1 cellular context compared by ENCODE assay signal in genomic region chr4:38601244-38601915, GRCh38.
A peak's percentile ranks its signal among the peaks of the same experiment; 100 is the strongest.
TF ChIP-seq lines count a peak whose summit lies in the region.

No MANE protein-coding gene starts in this region.

TF ChIP-seq in HepG2, 621 proteins besides CTCF, POLR2A, EP300 and RAD21 (continued from another document and continues in another):
- TF ChIP-seq HOMEZ (CRISPR knock-in tag; IDR thresholded peaks at IDR 0.05; ENCODE audit: low read depth) = peak; percentile 51; the same call in 1 of the 2 replicates
- no peak for TF ChIP-seq SOX13 (IDR thresholded peaks at IDR 0.05)
- peak in 1 of 2 experiments; percentile 64; a peak in 1 of 4 replicates for TF ChIP-seq SOX13 (CRISPR knock-in tag; conservative IDR thresholded peaks at IDR 0.05 in 1 of 2, IDR thresholded peaks at IDR 0.05 in 1 of 2)
- 0 out of 2 replicates have a peak, but pooled peaks have one; percentile 49 for TF ChIP-seq THRA (CRISPR knock-in tag; IDR thresholded peaks at IDR 0.05; ENCODE audit: borderline replicate concordance)
- no peak for TF ChIP-seq ZNF230 (CRISPR knock-in tag; IDR thresholded peaks at IDR 0.05)
- peak; percentile 54; the same call in 1 of the 2 replicates for TF ChIP-seq ZGPAT (CRISPR knock-in tag; IDR thresholded peaks at IDR 0.05)
- TF ChIP-seq ZNF264 (CRISPR knock-in tag; IDR thresholded peaks at IDR 0.05) = no peak
- TF ChIP-seq ZNF281 (CRISPR knock-in tag; IDR thresholded peaks at IDR 0.05; ENCODE audit: borderline replicate concordance) = no peak
- TF ChIP-seq MIER3 (CRISPR knock-in tag; IDR thresholded peaks at IDR 0.05; ENCODE audit: borderline replicate concordance) = peak; percentile 64
- TF ChIP-seq, protein P1, sequence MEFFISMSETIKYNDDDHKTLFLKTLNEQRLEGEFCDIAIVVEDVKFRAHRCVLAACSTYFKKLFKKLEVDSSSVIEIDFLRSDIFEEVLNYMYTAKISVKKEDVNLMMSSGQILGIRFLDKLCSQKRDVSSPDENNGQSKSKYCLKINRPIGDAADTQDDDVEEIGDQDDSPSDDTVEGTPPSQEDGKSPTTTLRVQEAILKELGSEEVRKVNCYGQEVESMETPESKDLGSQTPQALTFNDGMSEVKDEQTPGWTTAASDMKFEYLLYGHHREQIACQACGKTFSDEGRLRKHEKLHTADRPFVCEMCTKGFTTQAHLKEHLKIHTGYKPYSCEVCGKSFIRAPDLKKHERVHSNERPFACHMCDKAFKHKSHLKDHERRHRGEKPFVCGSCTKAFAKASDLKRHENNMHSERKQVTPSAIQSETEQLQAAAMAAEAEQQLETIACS (CRISPR knock-in tag; IDR thresholded peaks at IDR 0.05) = no peak
- TF ChIP-seq, protein P2, sequence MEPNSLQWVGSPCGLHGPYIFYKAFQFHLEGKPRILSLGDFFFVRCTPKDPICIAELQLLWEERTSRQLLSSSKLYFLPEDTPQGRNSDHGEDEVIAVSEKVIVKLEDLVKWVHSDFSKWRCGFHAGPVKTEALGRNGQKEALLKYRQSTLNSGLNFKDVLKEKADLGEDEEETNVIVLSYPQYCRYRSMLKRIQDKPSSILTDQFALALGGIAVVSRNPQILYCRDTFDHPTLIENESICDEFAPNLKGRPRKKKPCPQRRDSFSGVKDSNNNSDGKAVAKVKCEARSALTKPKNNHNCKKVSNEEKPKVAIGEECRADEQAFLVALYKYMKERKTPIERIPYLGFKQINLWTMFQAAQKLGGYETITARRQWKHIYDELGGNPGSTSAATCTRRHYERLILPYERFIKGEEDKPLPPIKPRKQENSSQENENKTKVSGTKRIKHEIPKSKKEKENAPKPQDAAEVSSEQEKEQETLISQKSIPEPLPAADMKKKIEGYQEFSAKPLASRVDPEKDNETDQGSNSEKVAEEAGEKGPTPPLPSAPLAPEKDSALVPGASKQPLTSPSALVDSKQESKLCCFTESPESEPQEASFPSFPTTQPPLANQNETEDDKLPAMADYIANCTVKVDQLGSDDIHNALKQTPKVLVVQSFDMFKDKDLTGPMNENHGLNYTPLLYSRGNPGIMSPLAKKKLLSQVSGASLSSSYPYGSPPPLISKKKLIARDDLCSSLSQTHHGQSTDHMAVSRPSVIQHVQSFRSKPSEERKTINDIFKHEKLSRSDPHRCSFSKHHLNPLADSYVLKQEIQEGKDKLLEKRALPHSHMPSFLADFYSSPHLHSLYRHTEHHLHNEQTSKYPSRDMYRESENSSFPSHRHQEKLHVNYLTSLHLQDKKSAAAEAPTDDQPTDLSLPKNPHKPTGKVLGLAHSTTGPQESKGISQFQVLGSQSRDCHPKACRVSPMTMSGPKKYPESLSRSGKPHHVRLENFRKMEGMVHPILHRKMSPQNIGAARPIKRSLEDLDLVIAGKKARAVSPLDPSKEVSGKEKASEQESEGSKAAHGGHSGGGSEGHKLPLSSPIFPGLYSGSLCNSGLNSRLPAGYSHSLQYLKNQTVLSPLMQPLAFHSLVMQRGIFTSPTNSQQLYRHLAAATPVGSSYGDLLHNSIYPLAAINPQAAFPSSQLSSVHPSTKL (CRISPR knock-in tag; IDR thresholded peaks at IDR 0.05) = peak; percentile 91
- 0 out of 2 replicates have a peak, but pooled peaks have one; percentile 15 for TF ChIP-seq KAT8 (CRISPR knock-in tag; IDR thresholded peaks at IDR 0.05)
- no peak for TF ChIP-seq LCORL (IDR thresholded peaks at IDR 0.05)
- peak; percentile 52; the same call in 1 of the 2 replicates for TF ChIP-seq LCORL (CRISPR knock-in tag; IDR thresholded peaks at IDR 0.05)
- no peak for TF ChIP-seq ZNF737 (CRISPR knock-in tag; IDR thresholded peaks at IDR 0.05; ENCODE audit: borderline replicate concordance)
- no peak for TF ChIP-seq FOXK2 (IDR thresholded peaks at IDR 0.05)
- TF ChIP-seq, protein P3, sequence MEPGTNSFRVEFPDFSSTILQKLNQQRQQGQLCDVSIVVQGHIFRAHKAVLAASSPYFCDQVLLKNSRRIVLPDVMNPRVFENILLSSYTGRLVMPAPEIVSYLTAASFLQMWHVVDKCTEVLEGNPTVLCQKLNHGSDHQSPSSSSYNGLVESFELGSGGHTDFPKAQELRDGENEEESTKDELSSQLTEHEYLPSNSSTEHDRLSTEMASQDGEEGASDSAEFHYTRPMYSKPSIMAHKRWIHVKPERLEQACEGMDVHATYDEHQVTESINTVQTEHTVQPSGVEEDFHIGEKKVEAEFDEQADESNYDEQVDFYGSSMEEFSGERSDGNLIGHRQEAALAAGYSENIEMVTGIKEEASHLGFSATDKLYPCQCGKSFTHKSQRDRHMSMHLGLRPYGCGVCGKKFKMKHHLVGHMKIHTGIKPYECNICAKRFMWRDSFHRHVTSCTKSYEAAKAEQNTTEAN (CRISPR knock-in tag; conservative IDR thresholded peaks at IDR 0.05) = peak; percentile 70; the same call in 1 of the 2 replicates
- TF ChIP-seq ZNF12 (CRISPR knock-in tag; IDR thresholded peaks at IDR 0.05) = peak; percentile 38; the same call in 1 of the 2 replicates
- TF ChIP-seq ZNF644 (CRISPR knock-in tag; IDR thresholded peaks at IDR 0.05; ENCODE audit: low read depth) = peak; percentile 85
- TF ChIP-seq ERF (CRISPR knock-in tag; IDR thresholded peaks at IDR 0.05) = peak; percentile 41; the same call in 1 of the 2 replicates
- peak; percentile 68 for TF ChIP-seq ZMYM4 (CRISPR knock-in tag; IDR thresholded peaks at IDR 0.05)
- no peak; the same call in 1 of the 2 replicates for TF ChIP-seq GABPA (IDR thresholded peaks at IDR 0.05; ENCODE audit: low read depth, low read length)
- TF ChIP-seq GABPA (CRISPR knock-in tag; IDR thresholded peaks at IDR 0.05; ENCODE audit: low read depth) = 0 out of 2 replicates have a peak, but pooled peaks have one; percentile 36
- TF ChIP-seq CEBPG (CRISPR knock-in tag; IDR thresholded peaks at IDR 0.05) = peak; percentile 97
- TF ChIP-seq PRPF4 (IDR thresholded peaks at IDR 0.05; ENCODE audit: low read depth, low read length, poor library complexity, severe bottlenecking) = no peak
- TF ChIP-seq ELF3 (CRISPR knock-in tag; IDR thresholded peaks at IDR 0.05) = peak; percentile 70
- TF ChIP-seq ZNF33B (CRISPR knock-in tag; IDR thresholded peaks at IDR 0.05) = no peak
- TF ChIP-seq ETV5 (CRISPR knock-in tag; IDR thresholded peaks at IDR 0.05; ENCODE audit: borderline replicate concordance) = peak; percentile 92
- TF ChIP-seq ZNF7 (CRISPR knock-in tag; IDR thresholded peaks at IDR 0.05) = peak; percentile 85; the same call in 1 of the 2 replicates
- peak; percentile 65; the same call in 1 of the 2 replicates for TF ChIP-seq ZNF646 (CRISPR knock-in tag; IDR thresholded peaks at IDR 0.05)
- TF ChIP-seq ZFP1 (CRISPR knock-in tag; IDR thresholded peaks at IDR 0.05) = no peak
- 0 out of 2 replicates have a peak, but pooled peaks have one; percentile 20 for TF ChIP-seq THAP11 (CRISPR knock-in tag; IDR thresholded peaks at IDR 0.05)
- TF ChIP-seq FOXA3 (CRISPR knock-in tag; IDR thresholded peaks at IDR 0.05) = peak; percentile 68
